Comparison of ENCODE assay signal across 28 cellular contexts in the genomic region with DNA sequence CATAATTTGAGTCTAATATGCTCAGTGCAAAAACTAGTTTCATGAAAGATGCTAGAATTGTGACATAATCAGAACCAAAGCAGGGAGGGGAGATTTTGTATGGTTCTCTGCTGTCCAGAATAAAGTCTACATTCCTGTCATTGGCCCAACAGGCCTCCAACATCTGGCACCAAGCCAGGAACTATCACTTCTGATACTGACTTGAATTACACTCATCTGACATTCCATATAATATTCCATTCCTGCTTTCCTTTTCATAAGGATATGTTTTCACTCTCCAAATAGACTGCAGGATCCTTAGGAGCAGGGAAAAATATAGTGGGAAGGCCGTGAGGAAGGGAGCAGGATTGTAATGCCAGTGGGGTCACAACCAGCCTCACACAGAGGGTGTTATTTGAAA.
DNase-seq lines count a peak whose midpoint lies in the region; ATAC-seq, FAIRE-seq and TF ChIP-seq lines count a peak whose summit lies in the region.
"Had no signal": no experiment of that assay in that cellular context is flagged by ENCODE, and none has a peak within 500 bp of the region (broad histone marks: within the 10 kb centered on the region; RNA-seq: fewer than 3 reads in every experiment).

No MANE protein-coding gene starts in this region.

- peak overlapping the region; percentile 58 for H3K27ac ChIP-seq in A673 (ENCODE audit: low read depth, low read length, poor library complexity, severe bottlenecking)
- peak overlapping the region; percentile 47 for H3K27ac ChIP-seq in KOPT-K1 (ENCODE audit: low read depth, low read length, poor library complexity, severe bottlenecking)
- H3K27ac ChIP-seq in K562 (ENCODE audit: extremely low read depth, low read depth, low read length), result no peak overlapping the region
- H3K27ac ChIP-seq in brain microvascular endothelial cell, result no peak overlapping the region
- H3K27ac ChIP-seq in upper lobe of right lung, result no peak overlapping the region
- H3K27ac ChIP-seq: dorsolateral prefrontal cortex, RWPE1, sigmoid colon, suprapubic skin had no signal

- intact Hi-C loops in A673 (cut with micrococcal nuclease; ENCODE audit: unreplicated experiment), result loop anchor here (10.0 kb wide), 1 partner anchor 106 kb away; no protein-coding TSS in a partner anchor
- intact Hi-C loops in K562 (cut with micrococcal nuclease), result loop anchor here (10.0 kb wide), 2 partner anchors 246 to 864 kb away; a partner anchor contains a TSS
- intact Hi-C loops in upper lobe of right lung (cut with DNase I), result no loop called here

- H3K79me2 ChIP-seq in K562 (ENCODE audit: control insufficient read depth, insufficient read depth, low read length), result peaks cover 38% of the 10 kb centered on the region

- WGBS in K562 (ENCODE audit: insufficient coverage, low coverage, missing lambda C conversion rate), result 63% methylated on average over 1 of the region's 1 CpG

- no peak for ATAC-seq in K562
- ATAC-seq in GM19395 (IDR thresholded peaks at IDR 0.05; ENCODE audit: unreplicated experiment), result no peak
- ATAC-seq in upper lobe of right lung, result no peak
- ATAC-seq: activated CD8-positive, alpha-beta T cell treated with anti-CD3 and anti-CD28 coated beads, Interleukin-2, amount 10 ng/mL, durations not matched to agents 7 days and 5 days; left colon had no signal

- peaks cover 3% of the 10 kb centered on the region for H3K4me1 ChIP-seq in A673 (ENCODE audit: insufficient read depth, low read length, poor library complexity, severe bottlenecking)
- peaks cover 11 to 13% of the 10 kb centered on the region in 2 experiments; a peak in 4 of 5 replicates for H3K4me1 ChIP-seq in K562 (replicated peaks in 1 of 2; ENCODE audit: control insufficient read depth in 2 of 2, insufficient read depth in 2 of 2, low read length in 2 of 2)
- H3K4me1 ChIP-seq in upper lobe of right lung, result peaks cover 14% of the 10 kb centered on the region

- BruUV-seq in A673 (replicated peaks; lab: Mats Ljungman, UMichigan) (no TSS peak), K562 (replicated peaks; lab: Mats Ljungman, UMichigan) (no TSS peak)

- no peaks in the 10 kb centered on the region for H3K36me3 ChIP-seq in A673 (ENCODE audit: insufficient read depth, low read length, poor library complexity, severe bottlenecking)
- H3K36me3 ChIP-seq in KOPT-K1 (ENCODE audit: insufficient read depth, low read length), result no peaks in the 10 kb centered on the region
- H3K36me3 ChIP-seq in K562 (ENCODE audit: control insufficient read depth, insufficient read depth, low read length), result peaks cover 36% of the 10 kb centered on the region
- no peaks in the 10 kb centered on the region for H3K36me3 ChIP-seq in brain microvascular endothelial cell (replicated peaks)
- H3K36me3 ChIP-seq in upper lobe of right lung, result no peaks in the 10 kb centered on the region
- H3K36me3 ChIP-seq: MG63, sigmoid colon, suprapubic skin had no signal

- POLR2A ChIA-PET in A673 (lab: Charles Lee; ENCODE audit: low non-redundant PET), result no interaction called here
- POLR2A ChIA-PET in K562 (lab: Yijun Ruan, JAX), result interaction anchor here (1.0 to 2.8 kb wide), 5 partner anchors 14 to 81 kb away, joined by 4 to 11 read pairs (median 7); a partner anchor contains a TSS

- in situ Hi-C loops in K562 (cut with MboI) (no loop called here), brain microvascular endothelial cell (cut with HindIII; ENCODE audit: low pct_ligation_motif_present, low sequenced_read_pairs) (no loop called here)

- H3K9me1 ChIP-seq in K562 (ENCODE audit: control insufficient read depth, insufficient read depth, low read length), result no peaks in the 10 kb centered on the region

- no peak for TF ChIP-seq CTCF in A673 (conservative IDR thresholded peaks at IDR 0.05; ENCODE audit: low read depth, low read length)
- TF ChIP-seq CTCF in K562 (IDR thresholded peaks at IDR 0.05 in 2 of 3, conservative IDR thresholded peaks at IDR 0.05 in 1 of 3; ENCODE audit: insufficient read depth in 2 of 3, low read depth in 1 of 3, low read length in 3 of 3), result no peak
- no peak for TF ChIP-seq CTCF in brain microvascular endothelial cell (IDR thresholded peaks at IDR 0.05; ENCODE audit: low read depth, low read length, missing control alignments)
- no peak for TF ChIP-seq CTCF in upper lobe of right lung (IDR thresholded peaks at IDR 0.05)

- no peak for FAIRE-seq in K562 (lab: Jason Lieb, UNC)
- FAIRE-seq: urothelium cell line had no signal

- H3K4me3 ChIP-seq in A673 (ENCODE audit: low read depth, low read length, poor library complexity, severe bottlenecking) (no peak overlapping the region), K562 (no peak overlapping the region), brain microvascular endothelial cell (ENCODE audit: low read depth, low read length) (no peak overlapping the region), upper lobe of right lung (no peak overlapping the region)
- H3K4me3 ChIP-seq: dorsolateral prefrontal cortex, MG63, sigmoid colon, suprapubic skin had no signal

- H3K27me3 ChIP-seq in A673 (replicated peaks; ENCODE audit: insufficient read depth, low read depth, low read length, poor library complexity) (no peaks in the 10 kb centered on the region), K562 (ENCODE audit: control insufficient read depth in 2 of 2, insufficient read depth in 2 of 2, low read length in 2 of 2) (no peaks in the 10 kb centered on the region), brain microvascular endothelial cell (replicated peaks) (no peaks in the 10 kb centered on the region), upper lobe of right lung (no peaks in the 10 kb centered on the region)
- H3K27me3 ChIP-seq: MG63, suprapubic skin had no signal

- peak; percentile 51; the same call in 1 of the 2 replicates for TF ChIP-seq POLR2A in K562 (conservative IDR thresholded peaks at IDR 0.05)

- CTCF ChIA-PET in A673 (lab: Charles Lee) (no interaction called here), K562 (lab: Yijun Ruan, JAX; ENCODE audit: low intra/inter-chr PET ratio) (no interaction called here)

- no peak overlapping the region for H2AFZ ChIP-seq in K562 (ENCODE audit: low read depth, low read length)

- DNase-seq in NCI-H1105 treated with DMSO at 0.1 percent for 48 hours (lab: John Stamatoyannopoulos, UW) (peak; percentile 2), NCI-H1105 (lab: John Stamatoyannopoulos, UW) (no peak), A673 (ENCODE audit: low spot score) (no peak), K562 (ENCODE audit: extremely low read depth in 1 of 4, low spot score in 3 of 4) (peak in 1 of 4 experiments; percentile 48), brain microvascular endothelial cell (no peak), upper lobe of right lung (no peak)
- DNase-seq: activated CD4-positive, alpha-beta T cell treated with anti-CD3 and anti-CD28 coated beads for 1 hour; activated CD8-positive, alpha-beta T cell treated with anti-CD3 and anti-CD28 coated beads, Interleukin-2, amount 10 ng/mL, durations not matched to agents 7 days and 5 days; activated effector memory CD4-positive, alpha-beta T cell treated with anti-CD3 and anti-CD28 coated beads, Interleukin-2, amount 50 U/mL, for 16 hours; activated T-cell treated with anti-CD3 and anti-CD28 coated beads for 4 hours; CD4-positive, alpha-beta memory T cell; dorsolateral prefrontal cortex; H7; hypothalamus; immature natural killer cell; left colon; mammary epithelial cell; MG63; NCI-H1417 treated with DMSO at 0.1 percent for 48 hours; NCI-H2107; NCI-H510A treated with DMSO at 0.1 percent for 48 hours; sigmoid colon; stimulated activated naive CD4-positive, alpha-beta T cell had no signal

- H3K4me2 ChIP-seq in K562 (ENCODE audit: insufficient read depth, low read length), result no peak overlapping the region

- H3K9me3 ChIP-seq in A673 (ENCODE audit: low read depth, low read length, poor library complexity, severe bottlenecking) (no peaks in the 10 kb centered on the region), KOPT-K1 (ENCODE audit: insufficient read depth, low read length, poor library complexity, severe bottlenecking) (no peaks in the 10 kb centered on the region), K562 (replicated peaks; ENCODE audit: control insufficient read depth, insufficient read depth, low read depth, low read length) (no peaks in the 10 kb centered on the region), upper lobe of right lung (no peaks in the 10 kb centered on the region)
- H3K9me3 ChIP-seq: MG63, sigmoid colon, suprapubic skin had no signal

- no peak overlapping the region for H3K9ac ChIP-seq in K562 (ENCODE audit: insufficient read depth in 1 of 2, low read depth in 2 of 2, low read length in 2 of 2)

- peak in 1 of 2 experiments; percentile 10; a peak in 1 of 4 replicates for TF ChIP-seq RAD21 in K562 (CRISPR knock-in tag; conservative IDR thresholded peaks at IDR 0.05 in 1 of 2, IDR thresholded peaks at IDR 0.05 in 1 of 2)

- H4K20me1 ChIP-seq in K562 (replicated peaks; ENCODE audit: control insufficient read depth, insufficient read depth, low read length), result peaks cover 7% of the 10 kb centered on the region; the same call in 1 of the 2 replicates

- TF ChIP-seq EP300 in K562 (IDR thresholded peaks at IDR 0.05; ENCODE audit: low read length), result no peak

TF ChIP-seq in K562, 482 proteins besides CTCF, POLR2A, EP300 and RAD21 (continues in another document):
- no peak for TF ChIP-seq CHCHD3 (CRISPR knock-in tag; IDR thresholded peaks at IDR 0.05)
- TF ChIP-seq KDM4B (IDR thresholded peaks at IDR 0.05; ENCODE audit: borderline replicate concordance in 2 of 2, low read depth in 1 of 2), result no peak
- no peak for TF ChIP-seq BRD9 (IDR thresholded peaks at IDR 0.05; ENCODE audit: low read depth, partially characterized antibody)
- no peak for TF ChIP-seq PTTG1 (tag; IDR thresholded peaks at IDR 0.05; ENCODE audit: low read depth)
- peak in 1 of 2 experiments; percentile 36 for TF ChIP-seq NCOA2 (IDR thresholded peaks at IDR 0.05; ENCODE audit: partially characterized antibody in 2 of 2)
- TF ChIP-seq, protein P1, sequence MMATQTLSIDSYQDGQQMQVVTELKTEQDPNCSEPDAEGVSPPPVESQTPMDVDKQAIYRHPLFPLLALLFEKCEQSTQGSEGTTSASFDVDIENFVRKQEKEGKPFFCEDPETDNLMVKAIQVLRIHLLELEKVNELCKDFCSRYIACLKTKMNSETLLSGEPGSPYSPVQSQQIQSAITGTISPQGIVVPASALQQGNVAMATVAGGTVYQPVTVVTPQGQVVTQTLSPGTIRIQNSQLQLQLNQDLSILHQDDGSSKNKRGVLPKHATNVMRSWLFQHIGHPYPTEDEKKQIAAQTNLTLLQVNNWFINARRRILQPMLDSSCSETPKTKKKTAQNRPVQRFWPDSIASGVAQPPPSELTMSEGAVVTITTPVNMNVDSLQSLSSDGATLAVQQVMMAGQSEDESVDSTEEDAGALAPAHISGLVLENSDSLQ (IDR thresholded peaks at IDR 0.05), result 0 out of 2 replicates have a peak, but pooled peaks have one; percentile 5
- peak; percentile 38 for TF ChIP-seq POLR2B (IDR thresholded peaks at IDR 0.05; ENCODE audit: low read depth, partially characterized antibody)
- no peak for TF ChIP-seq NR2C1 (IDR thresholded peaks at IDR 0.05)
- no peak for TF ChIP-seq NR2C1 (tag; IDR thresholded peaks at IDR 0.05)

Comparison
In these comparisons a context has a peak if more than half of its experiments do, and no peak if none do; other contexts are left out.
1. H3K27ac ChIP-seq: peak in A673 (single experiment) and KOPT-K1 (single experiment); none in K562 (single experiment), brain microvascular endothelial cell (single experiment) and upper lobe of right lung (single experiment).